Comparison of ENCODE assay signal across 31 cellular contexts in genomic region chr4:41981456-41981855, GRCh38. TPM values are rescaled to one million over a fixed set of nuclear protein-coding genes. Genes with fewer than 3 reads are reported as not detected.
"Had no signal": no experiment of that assay in that cellular context is flagged by ENCODE, and none has a peak within 500 bp of the region (broad histone marks: within the 10 kb centered on the region; RNA-seq: fewer than 3 reads in every experiment).

DCAF4L1 (plus strand) TSS chr4:41981756; CDS start chr4:41981793, 37 bp downstream.

- H3K27me3 Mint-ChIP-seq: activated CD4-positive, alpha-beta T cell treated with anti-CD3 and anti-CD28 coated beads for 36 hours; activated CD8-positive, alpha-beta memory T cell treated with anti-CD3 and anti-CD28 coated beads, Interleukin-2, amount 10 ng/mL, durations not matched to agents 7 days and 5 days; activated naive CD8-positive, alpha-beta T cell treated with anti-CD3 and anti-CD28 coated beads, Interleukin-2, amount 50 U/mL, for 24 hours had no signal

- H3K36me3 Mint-ChIP-seq: activated CD4-positive, alpha-beta memory T cell treated with anti-CD3 and anti-CD28 coated beads for 36 hours; activated CD8-positive, alpha-beta memory T cell treated with anti-CD3 and anti-CD28 coated beads, Interleukin-2, amount 10 ng/mL, durations not matched to agents 7 days and 5 days; activated naive CD4-positive, alpha-beta T cell treated with anti-CD3 and anti-CD28 coated beads, Interleukin-2, amount 50 U/mL, for 24 hours; activated naive CD8-positive, alpha-beta T cell treated with anti-CD3 and anti-CD28 coated beads for 36 hours had no signal

- H3K4me1 ChIP-seq: adrenal gland, body of pancreas had no signal

- H3K4me1 Mint-ChIP-seq: activated CD4-positive, alpha-beta T cell treated with anti-CD3 and anti-CD28 coated beads for 36 hours; activated naive CD4-positive, alpha-beta T cell treated with anti-CD3 and anti-CD28 coated beads, Interleukin-2, amount 50 U/mL, for 24 hours; activated naive CD8-positive, alpha-beta T cell treated with anti-CD3 and anti-CD28 coated beads, Interleukin-2, amount 50 U/mL, for 24 hours had no signal

- H3K27me3 ChIP-seq: adrenal gland, body of pancreas had no signal

- H3K27ac ChIP-seq: adrenal gland, body of pancreas, epithelial cell of prostate had no signal

- DNase-seq: activated CD4-positive, alpha-beta memory T cell treated with anti-CD3 and anti-CD28 coated beads for 36 hours; activated CD4-positive, alpha-beta T cell treated with anti-CD3 and anti-CD28 coated beads for 36 hours; activated CD4-positive, alpha-beta T cell treated with anti-CD3 and anti-CD28 coated beads, Interleukin-2, amount 10 ng/mL, durations not matched to agents 24 days and 14 days; activated CD4-positive, CD25-positive, alpha-beta regulatory T cell; activated CD4-positive, CD25-positive, alpha-beta regulatory T cell treated with anti-CD3 and anti-CD28 coated beads, Interleukin-2, amount 50 U/mL, for 72 hours; activated CD8-positive, alpha-beta memory T cell treated with anti-CD3 and anti-CD28 coated beads, Interleukin-2, amount 10 ng/mL, durations not matched to agents 7 days and 5 days; activated CD8-positive, alpha-beta memory T cell treated with anti-CD3 and anti-CD28 coated beads, Interleukin-2, amount 50 U/mL, for 4 hours; activated CD8-positive, alpha-beta T cell treated with anti-CD3 and anti-CD28 coated beads, Interleukin-2, amount 10 ng/mL, durations not matched to agents 7 days and 5 days; activated effector memory CD4-positive, alpha-beta T cell treated with anti-CD3 and anti-CD28 coated beads, Interleukin-2, amount 50 U/mL, for 16 hours; activated naive CD4-positive, alpha-beta T cell treated with anti-CD3 and anti-CD28 coated beads for 36 hours; activated naive CD8-positive, alpha-beta T cell treated with anti-CD3 and anti-CD28 coated beads for 36 hours; activated naive CD8-positive, alpha-beta T cell treated with anti-CD3 and anti-CD28 coated beads, Interleukin-2, amount 50 U/mL, for 24 hours; activated T-cell treated with anti-CD3 and anti-CD28 coated beads, Interleukin-2, amount 50 U/mL, for 1 hour; activated T-cell treated with anti-CD3 and anti-CD28 coated beads, Interleukin-2, amount 50 U/mL, for 48 hours; adrenal gland; amygdala; aorta; body of pancreas; caudate nucleus; cortex of kidney; dermis blood vessel endothelial cell; effector CD4-positive, alpha-beta T cell; effector memory CD8-positive, alpha-beta T cell; foreskin fibroblast; head of caudate nucleus; T-helper 2 cell had no signal

- H3K27ac Mint-ChIP-seq: activated CD4-positive, alpha-beta memory T cell treated with anti-CD3 and anti-CD28 coated beads for 36 hours; activated CD4-positive, alpha-beta T cell treated with anti-CD3 and anti-CD28 coated beads for 36 hours; activated CD4-positive, alpha-beta T cell treated with anti-CD3 and anti-CD28 coated beads, Interleukin-2, amount 10 ng/mL, durations not matched to agents 24 days and 14 days; activated CD8-positive, alpha-beta memory T cell treated with anti-CD3 and anti-CD28 coated beads, Interleukin-2, amount 10 ng/mL, durations not matched to agents 7 days and 5 days; activated CD8-positive, alpha-beta T cell treated with anti-CD3 and anti-CD28 coated beads, Interleukin-2, amount 10 ng/mL, durations not matched to agents 7 days and 5 days; activated naive CD4-positive, alpha-beta T cell treated with anti-CD3 and anti-CD28 coated beads for 36 hours; activated naive CD4-positive, alpha-beta T cell treated with anti-CD3 and anti-CD28 coated beads, Interleukin-2, amount 50 U/mL, for 24 hours; activated naive CD8-positive, alpha-beta T cell treated with anti-CD3 and anti-CD28 coated beads for 36 hours; activated naive CD8-positive, alpha-beta T cell treated with anti-CD3 and anti-CD28 coated beads, Interleukin-2, amount 50 U/mL, for 24 hours; activated T-helper 1 cell treated with anti-CD3 and anti-CD28 coated beads, Interleukin-12 subunit alpha, Interleukin-12 subunit beta, Interleukin-2, Interleukin-4 antibody, amounts not matched to agents 30 ng/mL and 10 ng/mL and 1 ng/mL, durations not matched to agents 14 hours and 24 hours and 36 hours; activated T-helper 2 cell treated with anti-CD3 and anti-CD28 coated beads, Interferon-gamma antibody, Interleukin-2, Interleukin-4, amounts not matched to agents 10 μg/mL and 5 μg/mL and 100 μg/mL, durations not matched to agents 14 hours and 24 hours and 36 hours; effector memory CD8-positive, alpha-beta T cell had no signal

- H3K9me3 ChIP-seq: adrenal gland, body of pancreas had no signal

- ATAC-seq: activated CD4-positive, alpha-beta T cell treated with anti-CD3 and anti-CD28 coated beads for 36 hours; activated CD8-positive, alpha-beta memory T cell treated with anti-CD3 and anti-CD28 coated beads, Interleukin-2, amount 10 ng/mL, durations not matched to agents 7 days and 5 days; activated CD8-positive, alpha-beta T cell treated with anti-CD3 and anti-CD28 coated beads, Interleukin-2, amount 10 ng/mL, durations not matched to agents 7 days and 5 days; activated naive CD8-positive, alpha-beta T cell treated with anti-CD3 and anti-CD28 coated beads, Interleukin-2, amount 50 U/mL, for 24 hours; body of pancreas; effector memory CD8-positive, alpha-beta T cell had no signal

- H3K4me3 ChIP-seq: adrenal gland, body of pancreas had no signal

- H3K4me3 Mint-ChIP-seq: activated CD4-positive, alpha-beta memory T cell treated with anti-CD3 and anti-CD28 coated beads for 36 hours; activated CD4-positive, alpha-beta T cell treated with anti-CD3 and anti-CD28 coated beads for 36 hours; activated CD4-positive, alpha-beta T cell treated with anti-CD3 and anti-CD28 coated beads, Interleukin-2, amount 10 ng/mL, durations not matched to agents 24 days and 14 days; activated CD8-positive, alpha-beta memory T cell treated with anti-CD3 and anti-CD28 coated beads, Interleukin-2, amount 10 ng/mL, durations not matched to agents 7 days and 5 days; activated CD8-positive, alpha-beta T cell treated with anti-CD3 and anti-CD28 coated beads, Interleukin-2, amount 10 ng/mL, durations not matched to agents 7 days and 5 days; activated naive CD4-positive, alpha-beta T cell treated with anti-CD3 and anti-CD28 coated beads for 36 hours; activated naive CD4-positive, alpha-beta T cell treated with anti-CD3 and anti-CD28 coated beads, Interleukin-2, amount 50 U/mL, for 24 hours; activated naive CD8-positive, alpha-beta T cell treated with anti-CD3 and anti-CD28 coated beads for 36 hours; activated naive CD8-positive, alpha-beta T cell treated with anti-CD3 and anti-CD28 coated beads, Interleukin-2, amount 50 U/mL, for 24 hours; activated T-helper 1 cell treated with anti-CD3 and anti-CD28 coated beads, Interleukin-12 subunit alpha, Interleukin-12 subunit beta, Interleukin-2, Interleukin-4 antibody, amounts not matched to agents 30 ng/mL and 10 ng/mL and 1 ng/mL, durations not matched to agents 14 hours and 24 hours and 36 hours; effector memory CD8-positive, alpha-beta T cell had no signal

- H3K9me3 Mint-ChIP-seq: activated CD4-positive, alpha-beta memory T cell treated with anti-CD3 and anti-CD28 coated beads for 36 hours; activated CD4-positive, alpha-beta T cell treated with anti-CD3 and anti-CD28 coated beads, Interleukin-2, amount 10 ng/mL, durations not matched to agents 24 days and 14 days; activated naive CD4-positive, alpha-beta T cell treated with anti-CD3 and anti-CD28 coated beads for 36 hours; activated naive CD4-positive, alpha-beta T cell treated with anti-CD3 and anti-CD28 coated beads, Interleukin-2, amount 50 U/mL, for 24 hours; activated naive CD8-positive, alpha-beta T cell treated with anti-CD3 and anti-CD28 coated beads for 36 hours; activated naive CD8-positive, alpha-beta T cell treated with anti-CD3 and anti-CD28 coated beads, Interleukin-2, amount 50 U/mL, for 24 hours; activated T-helper 1 cell treated with anti-CD3 and anti-CD28 coated beads, Interleukin-12 subunit alpha, Interleukin-12 subunit beta, Interleukin-2, Interleukin-4 antibody, amounts not matched to agents 30 ng/mL and 10 ng/mL and 1 ng/mL, durations not matched to agents 14 hours and 24 hours and 36 hours; activated T-helper 2 cell treated with anti-CD3 and anti-CD28 coated beads, Interferon-gamma antibody, Interleukin-2, Interleukin-4, amounts not matched to agents 10 μg/mL and 5 μg/mL and 100 μg/mL, durations not matched to agents 14 hours and 24 hours and 36 hours; effector memory CD8-positive, alpha-beta T cell had no signal

- H3K36me3 ChIP-seq: adrenal gland had no signal

RNA-seq across cellular contexts. Expression of gene DCAF4L1, which starts in this region (rescaled TPM):
- total RNA-seq: chondrocyte had no signal
